1 cellular context compared by ENCODE assay signal in the genomic region with DNA sequence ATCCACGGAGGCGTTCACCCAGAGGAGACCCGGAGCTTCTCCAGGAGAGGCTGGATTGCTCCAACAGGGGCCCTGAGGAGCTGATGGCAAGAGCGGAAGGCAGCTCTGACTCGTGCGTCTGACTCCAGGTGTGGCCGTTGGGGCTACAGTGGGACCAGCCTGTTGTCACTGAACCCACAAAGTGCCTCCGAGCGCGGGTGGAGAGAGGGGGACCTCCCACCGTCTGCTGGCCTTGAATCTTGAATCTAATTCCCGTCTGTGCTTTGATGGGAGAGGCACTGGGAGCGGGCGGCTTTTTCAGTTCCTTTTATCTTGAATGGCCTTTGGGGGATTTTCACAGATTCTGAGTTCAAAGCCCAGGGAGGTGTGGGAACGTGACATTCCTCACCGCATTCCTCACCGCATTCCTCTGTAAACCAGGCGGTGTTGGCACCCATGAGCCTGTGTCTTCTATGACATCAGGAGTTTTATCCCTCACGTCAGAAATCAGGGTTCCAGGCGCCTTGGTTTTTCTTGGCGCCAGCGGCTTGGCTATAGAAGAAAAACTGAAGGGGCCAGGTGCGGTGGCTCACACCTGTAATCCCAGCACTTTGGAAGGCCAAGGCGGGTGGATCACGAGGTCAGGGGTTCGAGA.
TF ChIP-seq lines count a peak whose summit lies in the region.

No MANE protein-coding gene starts in this region.

TF ChIP-seq in HepG2, 621 proteins besides CTCF, POLR2A, EP300 and RAD21 (continued from another document and continues in another):
- TF ChIP-seq FOXC1 (CRISPR knock-in tag; IDR thresholded peaks at IDR 0.05; ENCODE audit: borderline replicate concordance): 0 out of 2 replicates have a peak, but pooled peaks have one; percentile 21
- peak; percentile 79 for TF ChIP-seq HNF4A (CRISPR knock-in tag; IDR thresholded peaks at IDR 0.05)
- no peak for TF ChIP-seq ZMYM2 (CRISPR knock-in tag; IDR thresholded peaks at IDR 0.05)
- TF ChIP-seq, protein P1, sequence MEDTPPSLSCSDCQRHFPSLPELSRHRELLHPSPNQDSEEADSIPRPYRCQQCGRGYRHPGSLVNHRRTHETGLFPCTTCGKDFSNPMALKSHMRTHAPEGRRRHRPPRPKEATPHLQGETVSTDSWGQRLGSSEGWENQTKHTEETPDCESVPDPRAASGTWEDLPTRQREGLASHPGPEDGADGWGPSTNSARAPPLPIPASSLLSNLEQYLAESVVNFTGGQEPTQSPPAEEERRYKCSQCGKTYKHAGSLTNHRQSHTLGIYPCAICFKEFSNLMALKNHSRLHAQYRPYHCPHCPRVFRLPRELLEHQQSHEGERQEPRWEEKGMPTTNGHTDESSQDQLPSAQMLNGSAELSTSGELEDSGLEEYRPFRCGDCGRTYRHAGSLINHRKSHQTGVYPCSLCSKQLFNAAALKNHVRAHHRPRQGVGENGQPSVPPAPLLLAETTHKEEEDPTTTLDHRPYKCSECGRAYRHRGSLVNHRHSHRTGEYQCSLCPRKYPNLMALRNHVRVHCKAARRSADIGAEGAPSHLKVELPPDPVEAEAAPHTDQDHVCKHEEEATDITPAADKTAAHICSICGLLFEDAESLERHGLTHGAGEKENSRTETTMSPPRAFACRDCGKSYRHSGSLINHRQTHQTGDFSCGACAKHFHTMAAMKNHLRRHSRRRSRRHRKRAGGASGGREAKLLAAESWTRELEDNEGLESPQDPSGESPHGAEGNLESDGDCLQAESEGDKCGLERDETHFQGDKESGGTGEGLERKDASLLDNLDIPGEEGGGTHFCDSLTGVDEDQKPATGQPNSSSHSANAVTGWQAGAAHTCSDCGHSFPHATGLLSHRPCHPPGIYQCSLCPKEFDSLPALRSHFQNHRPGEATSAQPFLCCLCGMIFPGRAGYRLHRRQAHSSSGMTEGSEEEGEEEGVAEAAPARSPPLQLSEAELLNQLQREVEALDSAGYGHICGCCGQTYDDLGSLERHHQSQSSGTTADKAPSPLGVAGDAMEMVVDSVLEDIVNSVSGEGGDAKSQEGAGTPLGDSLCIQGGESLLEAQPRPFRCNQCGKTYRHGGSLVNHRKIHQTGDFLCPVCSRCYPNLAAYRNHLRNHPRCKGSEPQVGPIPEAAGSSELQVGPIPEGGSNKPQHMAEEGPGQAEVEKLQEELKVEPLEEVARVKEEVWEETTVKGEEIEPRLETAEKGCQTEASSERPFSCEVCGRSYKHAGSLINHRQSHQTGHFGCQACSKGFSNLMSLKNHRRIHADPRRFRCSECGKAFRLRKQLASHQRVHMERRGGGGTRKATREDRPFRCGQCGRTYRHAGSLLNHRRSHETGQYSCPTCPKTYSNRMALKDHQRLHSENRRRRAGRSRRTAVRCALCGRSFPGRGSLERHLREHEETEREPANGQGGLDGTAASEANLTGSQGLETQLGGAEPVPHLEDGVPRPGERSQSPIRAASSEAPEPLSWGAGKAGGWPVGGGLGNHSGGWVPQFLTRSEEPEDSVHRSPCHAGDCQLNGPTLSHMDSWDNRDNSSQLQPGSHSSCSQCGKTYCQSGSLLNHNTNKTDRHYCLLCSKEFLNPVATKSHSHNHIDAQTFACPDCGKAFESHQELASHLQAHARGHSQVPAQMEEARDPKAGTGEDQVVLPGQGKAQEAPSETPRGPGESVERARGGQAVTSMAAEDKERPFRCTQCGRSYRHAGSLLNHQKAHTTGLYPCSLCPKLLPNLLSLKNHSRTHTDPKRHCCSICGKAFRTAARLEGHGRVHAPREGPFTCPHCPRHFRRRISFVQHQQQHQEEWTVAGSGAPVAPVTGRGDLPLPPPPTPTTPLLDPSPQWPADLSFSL (CRISPR knock-in tag; IDR thresholded peaks at IDR 0.05): no peak
- 0 out of 2 replicates have a peak, but pooled peaks have one; percentile 32 for TF ChIP-seq KAT8 (CRISPR knock-in tag; IDR thresholded peaks at IDR 0.05)
- TF ChIP-seq, protein P2, sequence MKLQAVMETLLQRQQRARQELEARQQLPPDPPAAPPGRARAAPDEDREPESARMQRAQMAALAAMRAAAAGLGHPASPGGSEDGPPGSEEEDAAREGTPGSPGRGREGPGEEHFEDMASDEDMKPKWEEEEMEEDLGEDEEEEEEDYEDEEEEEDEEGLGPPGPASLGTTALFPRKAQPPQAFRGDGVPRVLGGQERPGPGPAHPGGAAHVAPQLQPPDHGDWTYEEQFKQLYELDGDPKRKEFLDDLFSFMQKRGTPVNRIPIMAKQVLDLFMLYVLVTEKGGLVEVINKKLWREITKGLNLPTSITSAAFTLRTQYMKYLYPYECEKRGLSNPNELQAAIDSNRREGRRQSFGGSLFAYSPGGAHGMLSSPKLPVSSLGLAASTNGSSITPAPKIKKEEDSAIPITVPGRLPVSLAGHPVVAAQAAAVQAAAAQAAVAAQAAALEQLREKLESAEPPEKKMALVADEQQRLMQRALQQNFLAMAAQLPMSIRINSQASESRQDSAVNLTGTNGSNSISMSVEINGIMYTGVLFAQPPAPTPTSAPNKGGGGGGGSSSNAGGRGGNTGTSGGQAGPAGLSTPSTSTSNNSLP (IDR thresholded peaks at IDR 0.05; ENCODE audit: low read depth, low read length): 0 out of 2 replicates have a peak, but pooled peaks have one; percentile 36
- no peak; the same call in 1 of the 2 replicates for TF ChIP-seq SOX13 (IDR thresholded peaks at IDR 0.05)
- TF ChIP-seq SOX13 (CRISPR knock-in tag; conservative IDR thresholded peaks at IDR 0.05 in 1 of 2, IDR thresholded peaks at IDR 0.05 in 1 of 2): peak in 1 of 2 experiments; percentile 79; a peak in 2 of 4 replicates
- TF ChIP-seq TBP (CRISPR knock-in tag; IDR thresholded peaks at IDR 0.05): no peak
- TF ChIP-seq ZNF451 (CRISPR knock-in tag; IDR thresholded peaks at IDR 0.05): no peak
- TF ChIP-seq ZNF441 (CRISPR knock-in tag; IDR thresholded peaks at IDR 0.05; ENCODE audit: borderline replicate concordance): no peak
- TF ChIP-seq TEAD2 (CRISPR knock-in tag; IDR thresholded peaks at IDR 0.05): no peak
- no peak for TF ChIP-seq SNRNP70 (IDR thresholded peaks at IDR 0.05; ENCODE audit: low read depth, low read length)
- TF ChIP-seq AKAP8 (CRISPR knock-in tag; IDR thresholded peaks at IDR 0.05): peak; percentile 65; the same call in 1 of the 2 replicates
- peak; percentile 50 for TF ChIP-seq SALL1 (CRISPR knock-in tag; IDR thresholded peaks at IDR 0.05)
- no peak for TF ChIP-seq ZNF468 (CRISPR knock-in tag; IDR thresholded peaks at IDR 0.05)
- TF ChIP-seq TMF1 (CRISPR knock-in tag; IDR thresholded peaks at IDR 0.05; ENCODE audit: low read depth): no peak
- peak; percentile 87 for TF ChIP-seq MED1 (CRISPR knock-in tag; IDR thresholded peaks at IDR 0.05)
- no peak for TF ChIP-seq ZNF225 (CRISPR knock-in tag; IDR thresholded peaks at IDR 0.05)
- TF ChIP-seq ZNF883 (CRISPR knock-in tag; IDR thresholded peaks at IDR 0.05; ENCODE audit: not compliant biosample characterization): no peak
- no peak for TF ChIP-seq JARID2 (CRISPR knock-in tag; IDR thresholded peaks at IDR 0.05; ENCODE audit: insufficient replicate concordance)
- TF ChIP-seq ZNF317 (CRISPR knock-in tag; IDR thresholded peaks at IDR 0.05): peak; percentile 60; the same call in 1 of the 2 replicates
- TF ChIP-seq, protein P3, sequence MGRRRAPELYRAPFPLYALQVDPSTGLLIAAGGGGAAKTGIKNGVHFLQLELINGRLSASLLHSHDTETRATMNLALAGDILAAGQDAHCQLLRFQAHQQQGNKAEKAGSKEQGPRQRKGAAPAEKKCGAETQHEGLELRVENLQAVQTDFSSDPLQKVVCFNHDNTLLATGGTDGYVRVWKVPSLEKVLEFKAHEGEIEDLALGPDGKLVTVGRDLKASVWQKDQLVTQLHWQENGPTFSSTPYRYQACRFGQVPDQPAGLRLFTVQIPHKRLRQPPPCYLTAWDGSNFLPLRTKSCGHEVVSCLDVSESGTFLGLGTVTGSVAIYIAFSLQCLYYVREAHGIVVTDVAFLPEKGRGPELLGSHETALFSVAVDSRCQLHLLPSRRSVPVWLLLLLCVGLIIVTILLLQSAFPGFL (CRISPR knock-in tag; IDR thresholded peaks at IDR 0.05): no peak
- no peak for TF ChIP-seq ZNF20 (CRISPR knock-in tag; IDR thresholded peaks at IDR 0.05)
- no peak for TF ChIP-seq SIX1 (CRISPR knock-in tag; IDR thresholded peaks at IDR 0.05; ENCODE audit: borderline replicate concordance)
- TF ChIP-seq KMT2A (CRISPR knock-in tag; IDR thresholded peaks at IDR 0.05): no peak
- no peak for TF ChIP-seq RARG (CRISPR knock-in tag; IDR thresholded peaks at IDR 0.05; ENCODE audit: low read depth)
- TF ChIP-seq TCF7 (IDR thresholded peaks at IDR 0.05; ENCODE audit: low read depth): peak; percentile 98
- TF ChIP-seq ZNF124 (CRISPR knock-in tag; IDR thresholded peaks at IDR 0.05): no peak
- TF ChIP-seq ZNF383 (CRISPR knock-in tag; IDR thresholded peaks at IDR 0.05; ENCODE audit: borderline replicate concordance): no peak
- TF ChIP-seq, protein P4, sequence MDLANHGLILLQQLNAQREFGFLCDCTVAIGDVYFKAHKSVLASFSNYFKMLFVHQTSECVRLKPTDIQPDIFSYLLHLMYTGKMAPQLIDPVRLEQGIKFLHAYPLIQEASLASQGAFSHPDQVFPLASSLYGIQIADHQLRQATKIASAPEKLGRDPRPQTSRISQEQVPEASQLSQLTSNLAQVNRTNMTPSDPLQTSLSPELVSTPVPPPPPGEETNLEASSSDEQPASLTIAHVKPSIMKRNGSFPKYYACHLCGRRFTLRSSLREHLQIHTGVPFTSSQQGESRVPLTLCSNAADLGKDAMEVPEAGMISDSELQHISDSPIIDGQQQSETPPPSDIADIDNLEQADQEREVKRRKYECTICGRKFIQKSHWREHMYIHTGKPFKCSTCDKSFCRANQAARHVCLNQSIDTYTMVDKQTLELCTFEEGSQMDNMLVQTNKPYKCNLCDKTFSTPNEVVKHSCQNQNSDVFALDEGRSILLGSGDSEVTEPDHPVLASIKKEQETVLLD (CRISPR knock-in tag; IDR thresholded peaks at IDR 0.05; ENCODE audit: low read depth): no peak
- TF ChIP-seq ZBTB20 (CRISPR knock-in tag; IDR thresholded peaks at IDR 0.05; ENCODE audit: borderline replicate concordance, low read depth): no peak
- TF ChIP-seq, protein P5, sequence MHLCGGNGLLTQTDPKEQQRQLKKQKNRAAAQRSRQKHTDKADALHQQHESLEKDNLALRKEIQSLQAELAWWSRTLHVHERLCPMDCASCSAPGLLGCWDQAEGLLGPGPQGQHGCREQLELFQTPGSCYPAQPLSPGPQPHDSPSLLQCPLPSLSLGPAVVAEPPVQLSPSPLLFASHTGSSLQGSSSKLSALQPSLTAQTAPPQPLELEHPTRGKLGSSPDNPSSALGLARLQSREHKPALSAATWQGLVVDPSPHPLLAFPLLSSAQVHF (CRISPR knock-in tag; IDR thresholded peaks at IDR 0.05): no peak
- TF ChIP-seq CENPX (CRISPR knock-in tag; IDR thresholded peaks at IDR 0.05): no peak
- no peak for TF ChIP-seq PAX8 (CRISPR knock-in tag; IDR thresholded peaks at IDR 0.05; ENCODE audit: borderline replicate concordance)
- peak; percentile 33 for TF ChIP-seq TBL1XR1 (IDR thresholded peaks at IDR 0.05; ENCODE audit: borderline replicate concordance, low read length, partially characterized antibody)
- TF ChIP-seq, protein P6, sequence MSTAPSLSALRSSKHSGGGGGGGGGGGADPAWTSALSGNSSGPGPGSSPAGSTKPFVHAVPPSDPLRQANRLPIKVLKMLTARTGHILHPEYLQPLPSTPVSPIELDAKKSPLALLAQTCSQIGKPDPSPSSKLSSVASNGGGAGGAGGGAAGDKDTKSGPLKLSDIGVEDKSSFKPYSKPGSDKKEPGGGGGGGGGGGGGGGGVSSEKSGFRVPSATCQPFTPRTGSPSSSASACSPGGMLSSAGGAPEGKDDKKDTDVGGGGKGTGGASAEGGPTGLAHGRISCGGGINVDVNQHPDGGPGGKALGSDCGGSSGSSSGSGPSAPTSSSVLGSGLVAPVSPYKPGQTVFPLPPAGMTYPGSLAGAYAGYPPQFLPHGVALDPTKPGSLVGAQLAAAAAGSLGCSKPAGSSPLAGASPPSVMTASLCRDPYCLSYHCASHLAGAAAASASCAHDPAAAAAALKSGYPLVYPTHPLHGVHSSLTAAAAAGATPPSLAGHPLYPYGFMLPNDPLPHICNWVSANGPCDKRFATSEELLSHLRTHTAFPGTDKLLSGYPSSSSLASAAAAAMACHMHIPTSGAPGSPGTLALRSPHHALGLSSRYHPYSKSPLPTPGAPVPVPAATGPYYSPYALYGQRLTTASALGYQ (CRISPR knock-in tag; IDR thresholded peaks at IDR 0.05): peak; percentile 96
- no peak for TF ChIP-seq XRCC5 (optimal IDR thresholded peaks at IDR 0.05; ENCODE audit: low read length)
- TF ChIP-seq, protein P7, sequence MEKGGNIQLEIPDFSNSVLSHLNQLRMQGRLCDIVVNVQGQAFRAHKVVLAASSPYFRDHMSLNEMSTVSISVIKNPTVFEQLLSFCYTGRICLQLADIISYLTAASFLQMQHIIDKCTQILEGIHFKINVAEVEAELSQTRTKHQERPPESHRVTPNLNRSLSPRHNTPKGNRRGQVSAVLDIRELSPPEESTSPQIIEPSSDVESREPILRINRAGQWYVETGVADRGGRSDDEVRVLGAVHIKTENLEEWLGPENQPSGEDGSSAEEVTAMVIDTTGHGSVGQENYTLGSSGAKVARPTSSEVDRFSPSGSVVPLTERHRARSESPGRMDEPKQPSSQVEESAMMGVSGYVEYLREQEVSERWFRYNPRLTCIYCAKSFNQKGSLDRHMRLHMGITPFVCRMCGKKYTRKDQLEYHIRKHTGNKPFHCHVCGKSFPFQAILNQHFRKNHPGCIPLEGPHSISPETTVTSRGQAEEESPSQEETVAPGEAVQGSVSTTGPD (CRISPR knock-in tag; IDR thresholded peaks at IDR 0.05): no peak
- no peak for TF ChIP-seq JUNB (CRISPR knock-in tag; IDR thresholded peaks at IDR 0.05; ENCODE audit: borderline replicate concordance)
- TF ChIP-seq HIVEP1 (CRISPR knock-in tag; IDR thresholded peaks at IDR 0.05): peak; percentile 51; the same call in 1 of the 2 replicates
- TF ChIP-seq, protein P8, sequence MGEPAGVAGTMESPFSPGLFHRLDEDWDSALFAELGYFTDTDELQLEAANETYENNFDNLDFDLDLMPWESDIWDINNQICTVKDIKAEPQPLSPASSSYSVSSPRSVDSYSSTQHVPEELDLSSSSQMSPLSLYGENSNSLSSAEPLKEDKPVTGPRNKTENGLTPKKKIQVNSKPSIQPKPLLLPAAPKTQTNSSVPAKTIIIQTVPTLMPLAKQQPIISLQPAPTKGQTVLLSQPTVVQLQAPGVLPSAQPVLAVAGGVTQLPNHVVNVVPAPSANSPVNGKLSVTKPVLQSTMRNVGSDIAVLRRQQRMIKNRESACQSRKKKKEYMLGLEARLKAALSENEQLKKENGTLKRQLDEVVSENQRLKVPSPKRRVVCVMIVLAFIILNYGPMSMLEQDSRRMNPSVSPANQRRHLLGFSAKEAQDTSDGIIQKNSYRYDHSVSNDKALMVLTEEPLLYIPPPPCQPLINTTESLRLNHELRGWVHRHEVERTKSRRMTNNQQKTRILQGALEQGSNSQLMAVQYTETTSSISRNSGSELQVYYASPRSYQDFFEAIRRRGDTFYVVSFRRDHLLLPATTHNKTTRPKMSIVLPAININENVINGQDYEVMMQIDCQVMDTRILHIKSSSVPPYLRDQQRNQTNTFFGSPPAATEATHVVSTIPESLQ (CRISPR knock-in tag; conservative IDR thresholded peaks at IDR 0.05): no peak
- TF ChIP-seq MXD4 (CRISPR knock-in tag; IDR thresholded peaks at IDR 0.05): no peak
- TF ChIP-seq SNAI1 (CRISPR knock-in tag; IDR thresholded peaks at IDR 0.05; ENCODE audit: borderline replicate concordance): peak; percentile 46; the same call in 1 of the 2 replicates
- TF ChIP-seq ZSCAN25 (CRISPR knock-in tag; IDR thresholded peaks at IDR 0.05): no peak
- no peak for TF ChIP-seq ZNF749 (CRISPR knock-in tag; IDR thresholded peaks at IDR 0.05; ENCODE audit: borderline replicate concordance)
- TF ChIP-seq NR2F1 (CRISPR knock-in tag; IDR thresholded peaks at IDR 0.05): peak in 1 of 2 experiments; percentile 67; a peak in 1 of 4 replicates
- no peak for TF ChIP-seq RFX3 (CRISPR knock-in tag; IDR thresholded peaks at IDR 0.05)
